Comparison of ENCODE assay signal across 1 cellular context in genomic region chr20:62642666-62643520, GRCh38.
TF ChIP-seq lines count a peak whose summit lies in the region.

No MANE protein-coding gene starts in this region.

TF ChIP-seq in H1, 55 proteins besides CTCF, POLR2A, EP300 and RAD21:
- TF ChIP-seq KDM4A (IDR thresholded peaks at IDR 0.05; ENCODE audit: low read depth, low read length, severe bottlenecking) (peak; percentile 60), HDAC2 (IDR thresholded peaks at IDR 0.05; ENCODE audit: borderline replicate concordance in 1 of 2, low read depth in 2 of 2, low read length in 2 of 2) (no peak), CREB1 (IDR thresholded peaks at IDR 0.05) (no peak), GABPA (IDR thresholded peaks at IDR 0.05; ENCODE audit: borderline replicate concordance, insufficient read depth, low read length) (peak; percentile 9), CHD7 (IDR thresholded peaks at IDR 0.05; ENCODE audit: insufficient replicate concordance, low read length) (no peak), KDM1A (IDR thresholded peaks at IDR 0.05; ENCODE audit: borderline replicate concordance, low read length) (no peak), SIN3A (conservative IDR thresholded peaks at IDR 0.05 in 1 of 2, IDR thresholded peaks at IDR 0.05 in 1 of 2; ENCODE audit: low read depth in 1 of 2, low read length in 2 of 2) (no peak), NANOG (IDR thresholded peaks at IDR 0.05; ENCODE audit: insufficient read depth, low read depth, low read length, poor library complexity, severe bottlenecking) (no peak), FOSL1 (IDR thresholded peaks at IDR 0.05; ENCODE audit: insufficient read depth, low read depth, low read length) (no peak), SP1 (IDR thresholded peaks at IDR 0.05; ENCODE audit: low read depth, low read length) (no peak), E2F6 (IDR thresholded peaks at IDR 0.05) (peak; percentile 41; the same call in 1 of the 2 replicates), MAX (IDR thresholded peaks at IDR 0.05) (0 out of 2 replicates have a peak, but pooled peaks have one; percentile 18), BRCA1 (IDR thresholded peaks at IDR 0.05; ENCODE audit: low read depth, low read length) (no peak), ATF3 (IDR thresholded peaks at IDR 0.05; ENCODE audit: insufficient read depth, low read depth, low read length) (no peak), TCF12 (IDR thresholded peaks at IDR 0.05; ENCODE audit: low read depth, low read length) (no peak)
